ENCODE assay signal across 9 cellular contexts in genomic region chr16:21260870-21261791, GRCh38. TPM values are rescaled to one million over a fixed set of nuclear protein-coding genes. Genes with fewer than 3 reads are reported as not detected.
DNase-seq lines count a peak whose midpoint lies in the region; ATAC-seq and TF ChIP-seq lines count a peak whose summit lies in the region.
"Had no signal": no experiment of that assay in that cellular context is flagged by ENCODE, and none has a peak within 500 bp of the region (broad histone marks: within the 10 kb centered on the region; RNA-seq: fewer than 3 reads in every experiment).

No MANE protein-coding gene starts in this region.

- peaks cover 6% of the 10 kb centered on the region for H3K27me3 Mint-ChIP-seq in activated CD4-positive, alpha-beta T cell treated with anti-CD3 and anti-CD28 coated beads, Interleukin-2, amount 10 ng/mL, durations not matched to agents 24 days and 14 days

- TF ChIP-seq CTCF in mammary epithelial cell (conservative IDR thresholded peaks at IDR 0.05 in 1 of 2, IDR thresholded peaks at IDR 0.05 in 1 of 2; ENCODE audit: extremely low read depth in 1 of 2, insufficient read depth in 1 of 2, low read depth in 1 of 2, low read length in 2 of 2) (no peak), right lobe of liver (IDR thresholded peaks at IDR 0.05) (no peak)

- no peaks in the 10 kb centered on the region for H3K9me3 ChIP-seq in mammary epithelial cell (replicated peaks; ENCODE audit: insufficient read depth, low read length)
- no peaks in the 10 kb centered on the region for H3K9me3 ChIP-seq in right lobe of liver

- H3K27ac ChIP-seq in mammary epithelial cell (ENCODE audit: insufficient read depth, low read depth, low read length) (no peak overlapping the region), right lobe of liver (peak overlapping the region; percentile 79 to 95 (median 86))

- ATAC-seq in right lobe of liver, result peak; percentile 79 to 93 (median 85)
- ATAC-seq in HG03159 (IDR thresholded peaks at IDR 0.05; ENCODE audit: unreplicated experiment), result no peak

- TF ChIP-seq POLR2A in right lobe of liver (IDR thresholded peaks at IDR 0.05), result no peak

- no peaks in the 10 kb centered on the region for H3K9me3 Mint-ChIP-seq in activated CD4-positive, alpha-beta T cell treated with anti-CD3 and anti-CD28 coated beads, Interleukin-2, amount 10 ng/mL, durations not matched to agents 24 days and 14 days

- H3K4me2 ChIP-seq in mammary epithelial cell (ENCODE audit: insufficient read depth, low read depth, low read length), result no peak overlapping the region

- H3K4me3 ChIP-seq in mammary epithelial cell (replicated peaks in 1 of 3; ENCODE audit: insufficient read depth in 1 of 3, low read depth in 2 of 3, low read length in 3 of 3) (no peak overlapping the region), right lobe of liver (no peak overlapping the region)

- CTCF ChIA-PET in mammary epithelial cell (lab: Charles Lee; ENCODE audit: low non-redundant PET), result no interaction called here

- no peak overlapping the region for H3K4me3 Mint-ChIP-seq in activated CD4-positive, alpha-beta T cell treated with anti-CD3 and anti-CD28 coated beads, Interleukin-2, amount 10 ng/mL, durations not matched to agents 24 days and 14 days

- H3K27ac Mint-ChIP-seq in activated CD4-positive, alpha-beta T cell treated with anti-CD3 and anti-CD28 coated beads, Interleukin-2, amount 10 ng/mL, durations not matched to agents 24 days and 14 days, result no peak overlapping the region

- no peaks in the 10 kb centered on the region for H3K36me3 Mint-ChIP-seq in activated CD4-positive, alpha-beta T cell treated with anti-CD3 and anti-CD28 coated beads, Interleukin-2, amount 10 ng/mL, durations not matched to agents 24 days and 14 days (ENCODE audit: low read depth)

- no peaks in the 10 kb centered on the region for H3K79me2 ChIP-seq in mammary epithelial cell (ENCODE audit: insufficient read depth, low read length)

- no TSS peak for BruUV-seq in mammary epithelial cell (replicated peaks; lab: Mats Ljungman, UMichigan)

- no peak overlapping the region for H2AFZ ChIP-seq in mammary epithelial cell (ENCODE audit: low read depth, low read length)

- no peaks in the 10 kb centered on the region for H3K27me3 ChIP-seq in mammary epithelial cell (ENCODE audit: insufficient read depth, low read length)
- H3K27me3 ChIP-seq in right lobe of liver, result no peaks in the 10 kb centered on the region

- in situ Hi-C loops in mammary epithelial cell (cut with MboI; ENCODE audit: low sequenced_read_pairs in 2 of 2), result loop anchor here in 1 of 2 donors (10.0 kb wide), 1 partner anchor 66 kb away; no protein-coding TSS in a partner anchor

- H3K4me1 Mint-ChIP-seq in activated CD4-positive, alpha-beta T cell treated with anti-CD3 and anti-CD28 coated beads, Interleukin-2, amount 10 ng/mL, durations not matched to agents 24 days and 14 days, result no peaks in the 10 kb centered on the region

- intact Hi-C loops in mammary epithelial cell (cut with micrococcal nuclease) (no loop called here), right lobe of liver (cut with DNase I) (no loop called here)
- intact Hi-C loops in activated CD4-positive, alpha-beta T cell treated with anti-CD3 and anti-CD28 coated beads, Interleukin-2, amount 10 ng/mL, durations not matched to agents 24 days and 14 days (cut with micrococcal nuclease), result no loop called here

- H3K9ac ChIP-seq in mammary epithelial cell (ENCODE audit: insufficient read depth, low read length), result no peak overlapping the region

- dilution Hi-C loops in mammary epithelial cell (cut with HindIII; ENCODE audit: low sequenced_read_pairs), result loop anchor here (10.0 kb wide), 1 partner anchor 1404 kb away; no protein-coding TSS in a partner anchor

- H3K4me1 ChIP-seq in mammary epithelial cell (ENCODE audit: insufficient read depth, low read length), result no peaks in the 10 kb centered on the region
- H3K4me1 ChIP-seq in right lobe of liver, result peaks cover 0 to 65% (median 23%) of the 10 kb centered on the region in 4 donors

- H4K20me1 ChIP-seq in mammary epithelial cell (ENCODE audit: insufficient read depth, low read length), result no peaks in the 10 kb centered on the region

- H3K36me3 ChIP-seq in mammary epithelial cell (ENCODE audit: insufficient read depth, low read length), result no peaks in the 10 kb centered on the region
- no peaks in the 10 kb centered on the region for H3K36me3 ChIP-seq in right lobe of liver

- peak; percentile 70 for DNase-seq in COLO668 (lab: John Stamatoyannopoulos, UW; ENCODE audit: unreplicated experiment)
- DNase-seq in HT1080 (ENCODE audit: low read depth), result peak; percentile 88
- DNase-seq in mammary epithelial cell, result peak; percentile 80
- DNase-seq in right lobe of liver, result peak; percentile 72 to 92 (median 86)
- DNase-seq in NCI-H2081 treated with DMSO at 0.1 percent for 48 hours (lab: John Stamatoyannopoulos, UW), result no peak
- DNase-seq in activated CD4-positive, alpha-beta T cell treated with anti-CD3 and anti-CD28 coated beads, Interleukin-2, amount 50 U/mL, for 4 hours, result no peak
- DNase-seq in activated CD4-positive, alpha-beta T cell treated with anti-CD3 and anti-CD28 coated beads, Interleukin-2, amount 10 ng/mL, durations not matched to agents 24 days and 14 days, result no peak
- DNase-seq: stimulated activated CD4-positive, alpha-beta T cell treated with anti-CD3 and anti-CD28 coated beads, Interleukin-2, amount 100 ng/mL, for 48 hours had no signal

- WGBS in mammary epithelial cell (ENCODE audit: low coverage, missing lambda C conversion rate), result 62% methylated on average over 9 of the region's 9 CpGs
- 22% methylated on average over 6 of the region's 9 CpGs for WGBS in right lobe of liver (ENCODE audit: insufficient coverage, low coverage, low lambda C conversion rate, missing lambda C conversion rate)

RNA-seq across cellular contexts. Expression of gene CRYM, which starts 17.0 kb away (rescaled TPM):
- total RNA-seq in HT1080 (2014; rRNA removed; shearing (Covaris generic)), result 0.27 TPM in 1 of 2 replicates, not detected in the other
- not detected in 2 replicates for polyA plus RNA-seq in HT1080 (2015; cell fraction: cytosol; rRNA removed)
- polyA plus RNA-seq in HT1080 (2015; cell fraction: nucleus; rRNA removed), result not detected in 2 replicates
- total RNA-seq in mammary epithelial cell (under 1 TPM; 0.17 to 0.54 TPM), right lobe of liver (10 to 100 TPM in 2 of 6 experiments, 1 to 10 TPM in 4; 4.4 to 14.9 (median 5.9) TPM)
- 0.34 TPM for polyA plus RNA-seq in mammary epithelial cell
- polyA minus RNA-seq in mammary epithelial cell, result not detected
- total RNA-seq in activated CD4-positive, alpha-beta T cell treated with anti-CD3 and anti-CD28 coated beads, Interleukin-2, amount 10 ng/mL, durations not matched to agents 24 days and 14 days, result not detected in 2 replicates

RNA-seq across cellular contexts. Expression of gene ANKS4B, which starts 27.6 kb away (rescaled TPM):
- total RNA-seq in HT1080 (2014; rRNA removed; shearing (Covaris generic)), result not detected in 2 replicates
- not detected in 2 replicates for polyA plus RNA-seq in HT1080 (2015; cell fraction: cytosol; rRNA removed)
- not detected in 2 replicates for polyA plus RNA-seq in HT1080 (2015; cell fraction: nucleus; rRNA removed)
- total RNA-seq in mammary epithelial cell (not detected), right lobe of liver (10 to 100 TPM in 5 of 6 experiments, 1 to 10 TPM in 1; 10.0 to 16.3 (median 11.4) TPM)
- polyA plus RNA-seq in mammary epithelial cell, result not detected
- polyA minus RNA-seq in mammary epithelial cell, result not detected
- total RNA-seq in activated CD4-positive, alpha-beta T cell treated with anti-CD3 and anti-CD28 coated beads, Interleukin-2, amount 10 ng/mL, durations not matched to agents 24 days and 14 days, result not detected in 2 replicates

RNA-seq across cellular contexts. Expression of gene ZP2, which starts 49.8 kb away (rescaled TPM):
- total RNA-seq in HT1080 (2014; rRNA removed; shearing (Covaris generic)), result not detected in 2 replicates
- polyA plus RNA-seq in HT1080 (2015; cell fraction: cytosol; rRNA removed), result not detected in 2 replicates
- polyA plus RNA-seq in HT1080 (2015; cell fraction: nucleus; rRNA removed), result not detected in 2 replicates
- total RNA-seq in mammary epithelial cell (not detected), right lobe of liver (not detected)
- polyA plus RNA-seq in mammary epithelial cell, result not detected
- not detected for polyA minus RNA-seq in mammary epithelial cell
- total RNA-seq in activated CD4-positive, alpha-beta T cell treated with anti-CD3 and anti-CD28 coated beads, Interleukin-2, amount 10 ng/mL, durations not matched to agents 24 days and 14 days, result not detected in 2 replicates

Comparison
In these comparisons a context has a peak if more than half of its experiments do, and no peak if none do; other contexts are left out.
1. DNase-seq: peak in COLO668 (single experiment), HT1080 (single experiment), mammary epithelial cell (single experiment) and right lobe of liver (3 of 3); none in NCI-H2081 treated with DMSO at 0.1 percent for 48 hours (single experiment), activated CD4-positive, alpha-beta T cell treated with anti-CD3 and anti-CD28 coated beads, Interleukin-2, amount 50 U/mL, for 4 hours (0 of 2) and activated CD4-positive, alpha-beta T cell treated with anti-CD3 and anti-CD28 coated beads, Interleukin-2, amount 10 ng/mL, durations not matched to agents 24 days and 14 days (single experiment).
2. RNA of gene ANKS4B, which starts 27.6 kb away (total RNA-seq): 10.0 to 16.3 TPM in right lobe of liver; not detected in HT1080, not detected in mammary epithelial cell and not detected in activated CD4-positive, alpha-beta T cell treated with anti-CD3 and anti-CD28 coated beads, Interleukin-2, amount 10 ng/mL, durations not matched to agents 24 days and 14 days; every median in the first group is over 10 times any median in the second.